23 cellular contexts compared by ENCODE assay signal in genomic region chr7:79090543-79090942, GRCh38.
DNase-seq lines count a peak whose midpoint lies in the region; ATAC-seq and TF ChIP-seq lines count a peak whose summit lies in the region.
"Had no signal": no experiment of that assay in that cellular context is flagged by ENCODE, and none has a peak within 500 bp of the region (broad histone marks: within the 10 kb centered on the region; RNA-seq: fewer than 3 reads in every experiment).

No MANE protein-coding gene starts in this region.

- H2BK120ac ChIP-seq in IMR-90 (ENCODE audit: low read depth, low read length), result no peak overlapping the region

- ATAC-seq in IMR-90 (ENCODE audit: low read depth), result peak; percentile 49
- ATAC-seq in activated naive CD4-positive, alpha-beta T cell treated with anti-CD3 and anti-CD28 coated beads, Interleukin-2, amount 50 U/mL, for 72 hours, result no peak
- no peak for ATAC-seq in HG03354 (IDR thresholded peaks at IDR 0.05; ENCODE audit: poor library complexity, severe bottlenecking, unreplicated experiment)
- ATAC-seq: activated CD8-positive, alpha-beta T cell treated with anti-CD3 and anti-CD28 coated beads for 36 hours; activated T-cell treated with anti-CD3 and anti-CD28 coated beads, Interleukin-2, amount 50 U/mL, for 4 hours; GM23338; natural killer cell; stimulated activated memory B cell treated with anti-CD40 and anti-IgM and Interleukin-4, amounts not matched to agents 10 μg/mL and 1 μg/mL and 100 μg/mL, for 72 hours had no signal

- H3K23ac ChIP-seq in IMR-90 (ENCODE audit: low read depth, low read length), result 0 out of 2 replicates have a peak overlapping the region, but pooled peaks have one; percentile 60

- peak overlapping the region; percentile 67; the same call in 1 of the 2 replicates for H2BK20ac ChIP-seq in IMR-90 (ENCODE audit: low read depth, low read length)

- peaks cover 3 to 16% of the 10 kb centered on the region in 2 experiments; a peak in 3 of 4 replicates for H3K79me1 ChIP-seq in IMR-90 (ENCODE audit: low read depth in 1 of 2, low read length in 2 of 2)

- no peak overlapping the region for H2AK5ac ChIP-seq in IMR-90 (ENCODE audit: low read depth, low read length)

- H3K9me3 ChIP-seq in IMR-90 (ENCODE audit: control insufficient read depth, insufficient read depth, low read length), result 0 out of 2 replicates have a peak, but pooled peaks cover 4% of the 10 kb centered on the region
- H3K9me3 ChIP-seq in SK-N-MC (ENCODE audit: low read depth, low read length), result no peaks in the 10 kb centered on the region
- peaks cover 23% of the 10 kb centered on the region for H3K9me3 ChIP-seq in left ventricle myocardium inferior (replicated peaks)
- H3K9me3 ChIP-seq: Caco-2, MG63, sigmoid colon had no signal

- H3K4me2 ChIP-seq in IMR-90 (ENCODE audit: low read depth, low read length), result peak overlapping the region; percentile 58; the same call in 1 of the 2 replicates
- H3K4me2 ChIP-seq: GM23338 had no signal

- intact Hi-C loops in IMR-90 (cut with micrococcal nuclease) (no loop called here), left ventricle myocardium inferior (cut with micrococcal nuclease) (no loop called here)

- no CpG with 5 or more reads among the region's 4 CpGs for WGBS in IMR-90 (ENCODE audit: extremely low coverage in 2 of 2, insufficient read length in 1 of 2), 2 experiments

- H3K36me3 Mint-ChIP-seq in activated naive CD4-positive, alpha-beta T cell treated with anti-CD3 and anti-CD28 coated beads, Interleukin-2, amount 50 U/mL, for 72 hours, result no peaks in the 10 kb centered on the region
- H3K36me3 Mint-ChIP-seq: activated naive CD8-positive, alpha-beta T cell; natural killer cell; stimulated activated memory B cell treated with anti-CD40 and anti-IgM and Interleukin-4, amounts not matched to agents 10 μg/mL and 1 μg/mL and 100 μg/mL, for 72 hours had no signal

- POLR2A ChIA-PET in IMR-90 (lab: Charles Lee; ENCODE audit: unreplicated experiment), result interaction anchor here (0.7 kb wide), 1 partner anchor 24 kb away, joined by 4 read pairs; no protein-coding TSS in a partner anchor

- no peaks in the 10 kb centered on the region for H3K9me1 ChIP-seq in IMR-90 (ENCODE audit: insufficient read depth, low read length)

- H3K36me3 ChIP-seq in IMR-90 (ENCODE audit: control insufficient read depth, insufficient read depth, low read length), result no peaks in the 10 kb centered on the region
- no peaks in the 10 kb centered on the region for H3K36me3 ChIP-seq in SK-N-MC (ENCODE audit: insufficient read depth, low read length)
- H3K36me3 ChIP-seq in left ventricle myocardium inferior, result no peaks in the 10 kb centered on the region
- H3K36me3 ChIP-seq: MG63, sigmoid colon had no signal

- H4K5ac ChIP-seq in IMR-90 (ENCODE audit: low read depth, low read length), result no peak overlapping the region

- TF ChIP-seq CTCF in IMR-90 (conservative IDR thresholded peaks at IDR 0.05; ENCODE audit: low read depth, low read length), result no peak
- no peak for TF ChIP-seq CTCF in fibroblast of pulmonary artery (IDR thresholded peaks at IDR 0.05; ENCODE audit: low read length, missing control alignments)
- TF ChIP-seq CTCF in left ventricle myocardium inferior (IDR thresholded peaks at IDR 0.05; ENCODE audit: borderline replicate concordance), result no peak

- H3K27me3 ChIP-seq in IMR-90 (ENCODE audit: control insufficient read depth, insufficient read depth, low read length) (no peaks in the 10 kb centered on the region), left ventricle myocardium inferior (ENCODE audit: low read depth) (no peaks in the 10 kb centered on the region)
- H3K27me3 ChIP-seq: MG63, sigmoid colon had no signal

- H3K27ac Mint-ChIP-seq in activated naive CD4-positive, alpha-beta T cell treated with anti-CD3 and anti-CD28 coated beads, Interleukin-2, amount 50 U/mL, for 72 hours, result no peak overlapping the region
- H3K27ac Mint-ChIP-seq: activated CD8-positive, alpha-beta T cell treated with anti-CD3 and anti-CD28 coated beads for 36 hours; activated naive CD8-positive, alpha-beta T cell; GM23338; natural killer cell; stimulated activated memory B cell treated with anti-CD40 and anti-IgM and Interleukin-4, amounts not matched to agents 10 μg/mL and 1 μg/mL and 100 μg/mL, for 72 hours; T-helper 1 cell treated with Interleukin-12 subunit alpha and Interleukin-12 subunit beta and Interleukin-4 antibody, amounts not matched to agents 30 μg/mL and 1 μg/mL, for 36 hours had no signal

- TF ChIP-seq POLR2A in IMR-90 (IDR thresholded peaks at IDR 0.05; ENCODE audit: low read depth, low read length), result no peak

- H2BK5ac ChIP-seq in IMR-90 (ENCODE audit: low read depth, low read length, poor library complexity, severe bottlenecking), result peak overlapping the region; percentile 26

- H3K4me3 ChIP-seq in IMR-90 (ENCODE audit: insufficient read depth, low read depth, low read length), result no peak overlapping the region
- no peak overlapping the region for H3K4me3 ChIP-seq in SK-N-MC
- H3K4me3 ChIP-seq in fibroblast of pulmonary artery (replicated peaks; ENCODE audit: low read depth, low read length), result no peak overlapping the region
- no peak overlapping the region for H3K4me3 ChIP-seq in left ventricle myocardium inferior
- H3K4me3 ChIP-seq: GM23338, MG63, sigmoid colon had no signal

- H2BK15ac ChIP-seq in IMR-90 (ENCODE audit: low read depth, low read length), result no peak overlapping the region

- no peak overlapping the region for H3K27ac ChIP-seq in IMR-90 (ENCODE audit: insufficient read depth, low read length)
- no peak overlapping the region for H3K27ac ChIP-seq in SK-N-MC
- no peak overlapping the region for H3K27ac ChIP-seq in left ventricle myocardium inferior (replicated peaks)
- H3K27ac ChIP-seq: sigmoid colon had no signal

- H2AK9ac ChIP-seq in IMR-90 (replicated peaks; ENCODE audit: low read depth, low read length, poor library complexity), result no peak overlapping the region

- CTCF ChIA-PET in IMR-90 (lab: Yijun Ruan, JAX), result interaction anchor here (0.6 kb wide), 1 partner anchor 12 kb away, joined by 4 read pairs; no protein-coding TSS in a partner anchor

- H3K9ac ChIP-seq in IMR-90 (ENCODE audit: low read depth, low read length) (no peak overlapping the region), SK-N-MC (ENCODE audit: insufficient read length) (no peak overlapping the region)

- no peak overlapping the region for H4K91ac ChIP-seq in IMR-90 (ENCODE audit: insufficient read depth, low read depth, low read length)

- no peak overlapping the region for H2AFZ ChIP-seq in IMR-90 (replicated peaks; ENCODE audit: low read length, poor library complexity)

- DNase-seq in COLO829 (ENCODE audit: low spot score), result peak; percentile 73
- DNase-seq in IMR-90, result peak; percentile 55
- peak; percentile 64 for DNase-seq in SK-N-MC (ENCODE audit: low read depth, low spot score)
- DNase-seq in fibroblast of pulmonary artery (ENCODE audit: low read depth), result peak; percentile 18
- no peak for DNase-seq in activated naive CD4-positive, alpha-beta T cell treated with anti-CD3 and anti-CD28 coated beads, Interleukin-2, amount 50 U/mL, for 72 hours (ENCODE audit: low spot score in 2 of 2)
- no peak for DNase-seq in pons (ENCODE audit: low spot score)
- DNase-seq in left ventricle myocardium inferior, result no peak
- DNase-seq: activated CD4-positive, CD25-positive, alpha-beta regulatory T cell; activated CD8-positive, alpha-beta T cell treated with anti-CD3 and anti-CD28 coated beads for 36 hours; activated T-cell treated with anti-CD3 and anti-CD28 coated beads, Interleukin-2, amount 50 U/mL, for 4 hours; Caco-2; dermis blood vessel endothelial cell; MG63; natural killer cell; NCI-H187 treated with DMSO at 0.1 percent for 48 hours; posterior cingulate gyrus; Right ventricle myocardium superior; sigmoid colon had no signal

- no peak overlapping the region for H3K14ac ChIP-seq in IMR-90 (replicated peaks; ENCODE audit: low read depth, low read length)

- H3K4me1 ChIP-seq in IMR-90 (ENCODE audit: control insufficient read depth, insufficient read depth, low read length) (no peaks in the 10 kb centered on the region; the same call in 1 of the 2 replicates), left ventricle myocardium inferior (no peaks in the 10 kb centered on the region)
- H3K4me1 ChIP-seq: Caco-2, sigmoid colon had no signal

- no peak overlapping the region for H3K56ac ChIP-seq in IMR-90 (ENCODE audit: extremely low read depth, insufficient read depth, low read length)

- H4K8ac ChIP-seq in IMR-90 (ENCODE audit: low read depth in 2 of 2, low read length in 2 of 2), result no peak overlapping the region; a peak in 1 of 4 replicates

- BruUV-seq in IMR-90 (replicated peaks; lab: Mats Ljungman, UMichigan), result no TSS peak

- H3K9me3 Mint-ChIP-seq in activated naive CD4-positive, alpha-beta T cell treated with anti-CD3 and anti-CD28 coated beads, Interleukin-2, amount 50 U/mL, for 72 hours, result peaks cover 4 to 15% of the 10 kb centered on the region in 2 donors
- H3K9me3 Mint-ChIP-seq: activated CD8-positive, alpha-beta T cell treated with anti-CD3 and anti-CD28 coated beads for 36 hours; stimulated activated memory B cell treated with anti-CD40 and anti-IgM and Interleukin-4, amounts not matched to agents 10 μg/mL and 1 μg/mL and 100 μg/mL, for 72 hours; T-helper 1 cell treated with Interleukin-12 subunit alpha and Interleukin-12 subunit beta and Interleukin-4 antibody, amounts not matched to agents 30 μg/mL and 1 μg/mL, for 36 hours had no signal

- no peaks in the 10 kb centered on the region; the same call in 1 of the 2 replicates for H4K20me1 ChIP-seq in IMR-90 (ENCODE audit: insufficient read depth, low read length)

- H3K18ac ChIP-seq in IMR-90 (ENCODE audit: low read depth, low read length), result peak overlapping the region; percentile 83; the same call in 1 of the 2 replicates

- TF ChIP-seq RAD21 in IMR-90 (IDR thresholded peaks at IDR 0.05; ENCODE audit: low read length), result no peak

- H3K4ac ChIP-seq in IMR-90 (ENCODE audit: low read depth, low read length), result no peak overlapping the region; the same call in 1 of the 2 replicates

- dilution Hi-C loops in IMR-90 (cut with HindIII; ENCODE audit: low sequenced_read_pairs, unreplicated experiment), result no loop called here

- in situ Hi-C loops in IMR-90 (cut with MboI; ENCODE audit: low sequenced_read_pairs), result no loop called here

TF ChIP-seq in IMR-90, 13 proteins besides CTCF, POLR2A, EP300 and RAD21 (continues in another document):
- TF ChIP-seq MAZ (IDR thresholded peaks at IDR 0.05; ENCODE audit: borderline replicate concordance, low read depth, low read length) (no peak), USF2 (IDR thresholded peaks at IDR 0.05; ENCODE audit: low read depth, low read length) (no peak), FOS (IDR thresholded peaks at IDR 0.05; ENCODE audit: low read depth, low read length) (no peak), CHD1 (IDR thresholded peaks at IDR 0.05; ENCODE audit: low read depth, low read length) (no peak), CEBPB (IDR thresholded peaks at IDR 0.05; ENCODE audit: low read depth, low read length) (no peak)

Comparison
In these comparisons a context has a peak if more than half of its experiments do, and no peak if none do; other contexts are left out.
1. DNase-seq: peak in COLO829 (single experiment), IMR-90 (single experiment), SK-N-MC (single experiment) and fibroblast of pulmonary artery (single experiment); none in activated naive CD4-positive, alpha-beta T cell treated with anti-CD3 and anti-CD28 coated beads, Interleukin-2, amount 50 U/mL, for 72 hours (0 of 2), pons (single experiment) and left ventricle myocardium inferior (single experiment).